In the genomic region with DNA sequence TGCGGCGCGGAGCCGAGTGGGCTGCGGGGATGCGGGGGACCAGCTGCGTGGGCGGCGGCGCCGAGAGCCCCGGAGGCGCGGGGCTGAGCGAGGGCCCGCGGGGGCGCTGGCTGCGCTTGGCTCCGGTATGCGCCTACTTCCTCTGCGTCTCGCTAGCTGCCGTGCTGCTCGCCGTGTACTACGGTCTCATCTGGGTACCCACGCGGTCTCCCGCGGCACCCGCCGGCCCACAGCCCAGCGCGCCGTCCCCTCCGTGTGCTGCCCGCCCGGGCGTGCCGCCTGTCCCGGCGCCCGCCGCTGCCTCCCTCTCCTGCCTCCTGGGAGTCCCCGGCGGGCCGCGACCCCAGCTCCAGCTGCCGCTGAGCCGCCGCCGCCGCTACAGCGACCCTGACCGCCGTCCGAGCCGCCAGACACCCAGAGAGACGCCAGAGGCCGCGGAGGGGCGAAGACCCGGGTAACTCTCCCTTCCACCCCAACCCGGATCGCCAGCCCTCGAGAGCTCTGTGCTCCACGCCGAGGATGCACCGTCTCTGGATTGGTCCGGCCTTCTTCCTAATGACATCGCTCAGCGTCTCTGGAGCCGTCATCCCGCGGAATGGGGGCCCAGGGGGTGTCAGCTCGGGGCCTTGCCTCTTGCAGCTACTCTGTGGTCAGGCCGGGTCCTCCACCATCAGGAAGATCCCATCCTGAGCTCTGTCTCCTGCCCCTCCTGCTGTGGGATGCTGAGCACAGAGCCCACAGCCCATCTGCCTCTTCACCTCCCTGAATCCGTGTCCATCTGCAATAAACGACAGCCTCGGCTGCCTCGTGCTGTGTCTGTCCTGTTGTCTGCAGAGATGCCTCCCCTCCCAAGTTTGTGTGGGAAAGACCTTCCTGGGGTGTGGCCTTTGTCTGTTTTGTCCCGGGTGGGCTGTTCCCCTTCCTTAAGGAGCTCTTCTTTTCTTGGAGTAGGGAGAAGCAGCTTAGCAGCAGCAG, we compare ENCODE assay signal across 1 cellular context.
TF ChIP-seq lines count a peak whose summit lies in the region.

No MANE protein-coding gene starts in this region.

TF ChIP-seq in GM23338, 12 proteins besides CTCF, POLR2A, EP300 and RAD21 (continued from another document):
- TF ChIP-seq, protein P1, sequence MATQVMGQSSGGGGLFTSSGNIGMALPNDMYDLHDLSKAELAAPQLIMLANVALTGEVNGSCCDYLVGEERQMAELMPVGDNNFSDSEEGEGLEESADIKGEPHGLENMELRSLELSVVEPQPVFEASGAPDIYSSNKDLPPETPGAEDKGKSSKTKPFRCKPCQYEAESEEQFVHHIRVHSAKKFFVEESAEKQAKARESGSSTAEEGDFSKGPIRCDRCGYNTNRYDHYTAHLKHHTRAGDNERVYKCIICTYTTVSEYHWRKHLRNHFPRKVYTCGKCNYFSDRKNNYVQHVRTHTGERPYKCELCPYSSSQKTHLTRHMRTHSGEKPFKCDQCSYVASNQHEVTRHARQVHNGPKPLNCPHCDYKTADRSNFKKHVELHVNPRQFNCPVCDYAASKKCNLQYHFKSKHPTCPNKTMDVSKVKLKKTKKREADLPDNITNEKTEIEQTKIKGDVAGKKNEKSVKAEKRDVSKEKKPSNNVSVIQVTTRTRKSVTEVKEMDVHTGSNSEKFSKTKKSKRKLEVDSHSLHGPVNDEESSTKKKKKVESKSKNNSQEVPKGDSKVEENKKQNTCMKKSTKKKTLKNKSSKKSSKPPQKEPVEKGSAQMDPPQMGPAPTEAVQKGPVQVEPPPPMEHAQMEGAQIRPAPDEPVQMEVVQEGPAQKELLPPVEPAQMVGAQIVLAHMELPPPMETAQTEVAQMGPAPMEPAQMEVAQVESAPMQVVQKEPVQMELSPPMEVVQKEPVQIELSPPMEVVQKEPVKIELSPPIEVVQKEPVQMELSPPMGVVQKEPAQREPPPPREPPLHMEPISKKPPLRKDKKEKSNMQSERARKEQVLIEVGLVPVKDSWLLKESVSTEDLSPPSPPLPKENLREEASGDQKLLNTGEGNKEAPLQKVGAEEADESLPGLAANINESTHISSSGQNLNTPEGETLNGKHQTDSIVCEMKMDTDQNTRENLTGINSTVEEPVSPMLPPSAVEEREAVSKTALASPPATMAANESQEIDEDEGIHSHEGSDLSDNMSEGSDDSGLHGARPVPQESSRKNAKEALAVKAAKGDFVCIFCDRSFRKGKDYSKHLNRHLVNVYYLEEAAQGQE (IDR thresholded peaks at IDR 0.05; ENCODE audit: unreplicated experiment): no peak
- no peak for TF ChIP-seq JUNB (IDR thresholded peaks at IDR 0.05; ENCODE audit: unreplicated experiment)
- no peak for TF ChIP-seq EZH2 (IDR thresholded peaks at IDR 0.05; ENCODE audit: low read depth, unreplicated experiment)
- TF ChIP-seq, protein P2, sequence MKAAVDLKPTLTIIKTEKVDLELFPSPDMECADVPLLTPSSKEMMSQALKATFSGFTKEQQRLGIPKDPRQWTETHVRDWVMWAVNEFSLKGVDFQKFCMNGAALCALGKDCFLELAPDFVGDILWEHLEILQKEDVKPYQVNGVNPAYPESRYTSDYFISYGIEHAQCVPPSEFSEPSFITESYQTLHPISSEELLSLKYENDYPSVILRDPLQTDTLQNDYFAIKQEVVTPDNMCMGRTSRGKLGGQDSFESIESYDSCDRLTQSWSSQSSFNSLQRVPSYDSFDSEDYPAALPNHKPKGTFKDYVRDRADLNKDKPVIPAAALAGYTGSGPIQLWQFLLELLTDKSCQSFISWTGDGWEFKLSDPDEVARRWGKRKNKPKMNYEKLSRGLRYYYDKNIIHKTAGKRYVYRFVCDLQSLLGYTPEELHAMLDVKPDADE (IDR thresholded peaks at IDR 0.05): no peak
- TF ChIP-seq POLR2AphosphoS5 (IDR thresholded peaks at IDR 0.05; ENCODE audit: low read depth): no peak
- no peak for TF ChIP-seq ZNF114 (CRISPR knock-in tag; IDR thresholded peaks at IDR 0.05)
- no peak for TF ChIP-seq STAT1 (IDR thresholded peaks at IDR 0.05; ENCODE audit: unreplicated experiment)
- TF ChIP-seq EZH2phosphoT487 (IDR thresholded peaks at IDR 0.05; ENCODE audit: unreplicated experiment): no peak
